Comparison of ENCODE assay signal across 21 cellular contexts in genomic region chr10:96693431-96693830, GRCh38. TPM values are rescaled to one million over a fixed set of nuclear protein-coding genes. Genes with fewer than 3 reads are reported as not detected.
"Had no signal": no experiment of that assay in that cellular context is flagged by ENCODE, and none has a peak within 500 bp of the region (broad histone marks: within the 10 kb centered on the region; RNA-seq: fewer than 3 reads in every experiment).

No MANE protein-coding gene starts in this region.

- H3K36me3 Mint-ChIP-seq: activated naive CD4-positive, alpha-beta T cell treated with anti-CD3 and anti-CD28 coated beads, Interleukin-2, amount 50 U/mL, for 72 hours had no signal

- H3K4me3 Mint-ChIP-seq: dendritic cell treated with granulocyte-macrophage colony-stimulating factor and Interleukin-4, amounts not matched to agents 40 ng/mL and 50 ng/mL, for 4 days had no signal

- H3K27ac Mint-ChIP-seq: activated naive CD4-positive, alpha-beta T cell treated with anti-CD3 and anti-CD28 coated beads, Interleukin-2, amount 50 U/mL, for 72 hours; dendritic cell treated with granulocyte-macrophage colony-stimulating factor and Interleukin-4, amounts not matched to agents 40 ng/mL and 50 ng/mL, for 4 days had no signal

- DNase-seq: activated gamma-delta T cell treated with Interleukin-2 at 50 U/mL for 16 hours; amniotic stem cell; effector CD8-positive, alpha-beta T cell; heart right ventricle; kidney glomerular epithelial cell; left ventricle myocardium inferior; mammary epithelial cell; ovary; psoas muscle; right cardiac atrium; stimulated activated CD4-positive, alpha-beta T cell treated with anti-CD3 and anti-CD28 coated beads, Interleukin-2, amount 100 ng/mL, for 24 hours; T1000; testis; upper lobe of right lung had no signal

- H3K27me3 Mint-ChIP-seq: dendritic cell treated with granulocyte-macrophage colony-stimulating factor and Interleukin-4, amounts not matched to agents 40 ng/mL and 50 ng/mL, for 4 days had no signal

- H3K27me3 ChIP-seq: cardiac muscle cell, esophagus muscularis mucosa, gastroesophageal sphincter, ovary, testis, upper lobe of right lung had no signal

- FAIRE-seq: endothelial cell of umbilical vein had no signal

- H3K9me3 Mint-ChIP-seq: activated naive CD4-positive, alpha-beta T cell treated with anti-CD3 and anti-CD28 coated beads, Interleukin-2, amount 50 U/mL, for 72 hours; dendritic cell treated with granulocyte-macrophage colony-stimulating factor and Interleukin-4, amounts not matched to agents 40 ng/mL and 50 ng/mL, for 4 days had no signal

- H3K4me1 ChIP-seq: gastroesophageal sphincter, left ventricle myocardium inferior, psoas muscle, testis, upper lobe of right lung had no signal

- ATAC-seq: activated CD4-positive, CD25-positive, alpha-beta regulatory T cell treated with anti-CD3 and anti-CD28 coated beads, Interleukin-2, amount 50 U/mL, for 24 hours; activated naive CD4-positive, alpha-beta T cell treated with anti-CD3 and anti-CD28 coated beads, Interleukin-2, amount 50 U/mL, for 72 hours; gastroesophageal sphincter; heart right ventricle; psoas muscle; right cardiac atrium; upper lobe of right lung had no signal

- H3K27ac ChIP-seq: cardiac muscle cell, esophagus muscularis mucosa, gastroesophageal sphincter, heart right ventricle, left ventricle myocardium inferior, ovary, psoas muscle, testis, upper lobe of right lung had no signal

- H3K4me3 ChIP-seq: cardiac muscle cell, esophagus muscularis mucosa, gastroesophageal sphincter, heart right ventricle, left ventricle myocardium inferior, ovary, psoas muscle, testis, upper lobe of right lung had no signal

RNA-seq across cellular contexts. Expression of gene PIK3AP1, which starts 26.9 kb away (rescaled TPM):
- total RNA-seq: endothelial cell of umbilical vein had no signal
- polyA plus RNA-seq: mammary epithelial cell had no signal
